In genomic region chr15:35159170-35159569, GRCh38 we compare ENCODE assay signal across 23 cellular contexts.
"Had no signal": no experiment of that assay in that cellular context is flagged by ENCODE, and none has a peak within 500 bp of the region (broad histone marks: within the 10 kb centered on the region; RNA-seq: fewer than 3 reads in every experiment).

No MANE protein-coding gene starts in this region.

- H3K9me3 Mint-ChIP-seq: IgD-negative memory B cell had no signal

- H3K27me3 Mint-ChIP-seq: IgD-negative memory B cell had no signal

- H3K36me3 ChIP-seq: SJCRH30 had no signal

- H3K9me3 ChIP-seq: SJCRH30 had no signal

- H3K27ac Mint-ChIP-seq: IgD-negative memory B cell had no signal

- H3K27ac ChIP-seq: SJCRH30 had no signal

- H3K4me1 ChIP-seq: SJCRH30 had no signal

- H3K36me3 Mint-ChIP-seq: IgD-negative memory B cell had no signal

- H3K4me1 Mint-ChIP-seq: IgD-negative memory B cell had no signal

- H3K4me3 ChIP-seq: SJCRH30 had no signal

- DNase-seq: Karpas-422, KG1, MM.1S, NCI-H1092 treated with DMSO at 0.1 percent for 48 hours, NCI-H1436, NCI-H187, NCI-H2029, NCI-H2081 treated with DMSO at 0.1 percent for 48 hours, NCI-H2171, NCI-H226, NCI-H446, NCI-H510A, NCI-H524 treated with DMSO at 0.1 percent for 48 hours, NCI-H69, NCI-H774, PC-3, SHP77 treated with DMSO at 0.1 percent for 48 hours, SJCRH30, T-helper 1 cell had no signal

- ATAC-seq: Panc1, PC-3, Right ventricle myocardium inferior, SK-N-SH treated with all-trans-retinoic acid at 6 μM for 48 hours had no signal

- H3K4me3 Mint-ChIP-seq: IgD-negative memory B cell had no signal
